14 cellular contexts compared by ENCODE assay signal in genomic region chr4:7195138-7195510, GRCh38. TPM values are rescaled to one million over a fixed set of nuclear protein-coding genes. Genes with fewer than 3 reads are reported as not detected.
DNase-seq lines count a peak whose midpoint lies in the region; ATAC-seq and TF ChIP-seq lines count a peak whose summit lies in the region.
"Had no signal": no experiment of that assay in that cellular context is flagged by ENCODE, and none has a peak within 500 bp of the region (broad histone marks: within the 10 kb centered on the region; RNA-seq: fewer than 3 reads in every experiment).

No MANE protein-coding gene starts in this region.

- H3K4me3 ChIP-seq in coronary artery (no peak overlapping the region), osteoblast (ENCODE audit: insufficient read depth, low read length) (peak overlapping the region; percentile 49)

- H2AFZ ChIP-seq in osteoblast (ENCODE audit: low read length) = no peak overlapping the region

- H3K9me3 ChIP-seq in osteoblast (ENCODE audit: low read depth, low read length) = no peaks in the 10 kb centered on the region

- H3K4me1 ChIP-seq in osteoblast (ENCODE audit: insufficient read depth, low read length) = peaks cover 19% of the 10 kb centered on the region

- TF ChIP-seq CTCF in coronary artery (IDR thresholded peaks at IDR 0.05) (no peak), osteoblast (IDR thresholded peaks at IDR 0.05; ENCODE audit: extremely low read depth, low read depth, low read length) (no peak)

- no peaks in the 10 kb centered on the region for H3K36me3 ChIP-seq in osteoblast (ENCODE audit: insufficient read depth, low read length)

- H4K20me1 ChIP-seq in osteoblast (ENCODE audit: insufficient read depth, low read length) = no peaks in the 10 kb centered on the region

- peak overlapping the region; percentile 79 for H3K4me2 ChIP-seq in osteoblast (ENCODE audit: insufficient read depth, low read length)

- H3K79me2 ChIP-seq in osteoblast (ENCODE audit: insufficient read depth, low read length) = no peaks in the 10 kb centered on the region

- H3K27ac ChIP-seq in coronary artery (no peak overlapping the region), osteoblast (ENCODE audit: low read depth, low read length) (no peak overlapping the region)
- H3K27ac ChIP-seq: C4-2B had no signal

- peak; percentile 42 for DNase-seq in activated effector memory CD4-positive, alpha-beta T cell treated with anti-CD3 and anti-CD28 coated beads, Interleukin-2, amount 50 U/mL, for 16 hours
- DNase-seq in activated effector memory CD4-positive, alpha-beta T cell treated with Interleukin-2 at 50 U/mL for 16 hours = no peak
- DNase-seq in coronary artery (ENCODE audit: low spot score) (peak; percentile 69), osteoblast (ENCODE audit: insufficient read length, low spot score, missing footprints) (peak; percentile 91), ureter (ENCODE audit: low spot score) (peak; percentile 34)
- DNase-seq: DMS153, EL, NCI-H1930, NCI-H2171 had no signal

- H3K27me3 ChIP-seq in osteoblast (ENCODE audit: insufficient read depth, low read length) = peaks cover 34% of the 10 kb centered on the region

- ATAC-seq in HG02973 (IDR thresholded peaks at IDR 0.05; ENCODE audit: unreplicated experiment) (no peak), HG03439 (IDR thresholded peaks at IDR 0.05; ENCODE audit: unreplicated experiment) (no peak), HG02759 (IDR thresholded peaks at IDR 0.05; ENCODE audit: unreplicated experiment) (no peak)

RNA-seq across cellular contexts. Expression of gene SORCS2, which starts 2.8 kb away (rescaled TPM):
- 9.0 and 11.5 TPM in 2 replicates for total RNA-seq in osteoblast
- 2.8 TPM for total RNA-seq in ureter
- total RNA-seq: NCI-H460 had no signal
